Comparison of ENCODE assay signal across 9 cellular contexts in genomic region chr19:44653977-44654784, GRCh38. TPM values are rescaled to one million over a fixed set of nuclear protein-coding genes. Genes with fewer than 3 reads are reported as not detected.
DNase-seq lines count a peak whose midpoint lies in the region; ATAC-seq, FAIRE-seq and TF ChIP-seq lines count a peak whose summit lies in the region.
"Had no signal": no experiment of that assay in that cellular context is flagged by ENCODE, and none has a peak within 500 bp of the region (broad histone marks: within the 10 kb centered on the region; RNA-seq: fewer than 3 reads in every experiment).

No MANE protein-coding gene starts in this region.

- H3K36me3 ChIP-seq in heart left ventricle (peaks cover 0 to 89% (median 78%) of the 10 kb centered on the region in 9 donors), small intestine (ENCODE audit: control insufficient read depth in 2 of 2, insufficient read depth in 2 of 2, low read length in 2 of 2) (peaks cover 10 to 15% of the 10 kb centered on the region in 2 donors)

- H3K9me3 ChIP-seq in heart left ventricle (no peaks in the 10 kb centered on the region), small intestine (ENCODE audit: control insufficient read depth, low read depth) (no peaks in the 10 kb centered on the region)

- POLR2A ChIA-PET in RWPE1 (lab: Yijun Ruan, JAX; ENCODE audit: low non-redundant PET), result no interaction called here

- H3K4me3 ChIP-seq in heart left ventricle (no peak overlapping the region), small intestine (ENCODE audit: low read depth in 1 of 2, low read length in 2 of 2) (no peak overlapping the region)

- intact Hi-C loops in heart left ventricle (cut with DNase I), result loop anchor here in 2 of 10 donors (2.0 to 5.0 kb wide), 2 partner anchors 67 to 77 kb away; no protein-coding TSS in a partner anchor

- CTCF ChIA-PET in RWPE1 (lab: Yijun Ruan, JAX), result interaction anchor here (0.6 to 1.9 kb wide), 6 partner anchors 9 to 83 kb away, joined by 3 to 6 read pairs (median 5); no protein-coding TSS in a partner anchor

- H3K4me1 ChIP-seq in heart left ventricle (peaks cover 0 to 25% (median 5%) of the 10 kb centered on the region in 12 donors), small intestine (ENCODE audit: control insufficient read depth in 2 of 2, insufficient read depth in 1 of 2, low read depth in 1 of 2, low read length in 1 of 2) (no peaks in the 10 kb centered on the region)

- DNase-seq in DMS 273 (lab: John Stamatoyannopoulos, UW; ENCODE audit: unreplicated experiment), result peak; percentile 65
- DNase-seq in DMS 273 treated with DMSO at 0.1 percent for 48 hours (lab: John Stamatoyannopoulos, UW), result no peak
- DNase-seq in RWPE1 (ENCODE audit: low spot score), result peak; percentile 42
- DNase-seq in activated gamma-delta T cell treated with anti-CD3 and anti-CD28 coated beads, Interleukin-2, amount 50 U/mL, for 16 hours (ENCODE audit: low read depth), result peak; percentile 25
- peak; percentile 73 to 88 (median 76) for DNase-seq in heart left ventricle
- DNase-seq in small intestine, result peak; percentile 83
- DNase-seq in NCI-H1694 (lab: John Stamatoyannopoulos, UW), result no peak

- FAIRE-seq in small intestine (lab: Jason Lieb, UNC), result no peak
- FAIRE-seq: A204.1 had no signal

- peak; percentile 62 for TF ChIP-seq CTCF in RWPE1 (conservative IDR thresholded peaks at IDR 0.05; ENCODE audit: low read depth)
- TF ChIP-seq CTCF in heart left ventricle (IDR thresholded peaks at IDR 0.05), result peak; percentile 50 to 75 (median 68)

- no peak for TF ChIP-seq POLR2A in heart left ventricle (IDR thresholded peaks at IDR 0.05)

- peak; percentile 82 for ATAC-seq in HG02938 (IDR thresholded peaks at IDR 0.05; ENCODE audit: unreplicated experiment)
- ATAC-seq in heart left ventricle, result peak; percentile 57 to 85 (median 75)

- H3K27ac ChIP-seq in RWPE1 (peak overlapping the region; percentile 7), heart left ventricle (no peak overlapping the region), small intestine (ENCODE audit: low read depth in 1 of 2, low read length in 1 of 2) (no peak overlapping the region)

- H3K27me3 ChIP-seq in heart left ventricle (no peaks in the 10 kb centered on the region), small intestine (ENCODE audit: control insufficient read depth in 2 of 2, insufficient read depth in 2 of 2, low read length in 2 of 2) (no peaks in the 10 kb centered on the region)

- 46 to 54% (median 50%) methylated on average over 16 of the region's 16 CpGs for WGBS in heart left ventricle, 4 donors
- WGBS in small intestine, 3 donors, result 22 to 43% (median 36%) methylated on average over 14 to 16 of the region's 16 CpGs

RNA-seq across cellular contexts. Expression of gene PVR, which starts 10.5 kb away (rescaled TPM):
- 100 to 1,000 TPM in 2 of 9 donors, 10 to 100 TPM in 7; 33.7 to 140 (median 49.1) TPM for total RNA-seq in heart left ventricle
- 100 to 1,000 TPM in 1 of 2 donors, 10 to 100 TPM in 1; 34.1 to 143 TPM for polyA plus RNA-seq in heart left ventricle
- 10 to 100 TPM; 19.9 to 26.0 (median 22.2) TPM for polyA plus RNA-seq in small intestine

RNA-seq across cellular contexts. Expression of gene CEACAM19, which starts 17.1 kb away (rescaled TPM):
- 1 to 10 TPM; 1.9 to 8.3 (median 5.1) TPM for total RNA-seq in heart left ventricle
- 10 to 100 TPM in 1 of 2 donors, 1 to 10 TPM in 1; 5.1 to 12.8 TPM for polyA plus RNA-seq in heart left ventricle
- 10 to 100 TPM in 2 of 3 donors, 1 to 10 TPM in 1; 4.3 to 25.7 (median 17.4) TPM for polyA plus RNA-seq in small intestine

RNA-seq across cellular contexts. Expression of gene IGSF23, which starts 40.8 kb away (rescaled TPM):
- 1 to 10 TPM in 1 of 9 donors, under 1 TPM in 1, not detected in 7; 0.21 to 3.5 TPM for total RNA-seq in heart left ventricle
- polyA plus RNA-seq in heart left ventricle, result under 1 TPM in 1 of 2 donors, not detected in 1; 0.83 TPM
- 10 to 100 TPM in 2 of 3 donors, 1 to 10 TPM in 1; 5.8 to 54.3 (median 23.8) TPM for polyA plus RNA-seq in small intestine

RNA-seq across cellular contexts. Expression of gene CEACAM16, which starts 44.8 kb away (rescaled TPM):
- total RNA-seq in heart left ventricle, result not detected
- polyA plus RNA-seq in heart left ventricle, result not detected
- polyA plus RNA-seq in small intestine, result not detected

Comparison
In these comparisons a context has a peak if more than half of its experiments do, and no peak if none do; other contexts are left out.
1. DNase-seq: peak in DMS 273 (single experiment), RWPE1 (single experiment), activated gamma-delta T cell treated with anti-CD3 and anti-CD28 coated beads, Interleukin-2, amount 50 U/mL, for 16 hours (single experiment), heart left ventricle (5 of 5) and small intestine (single experiment); none in DMS 273 treated with DMSO at 0.1 percent for 48 hours (single experiment) and NCI-H1694 (single experiment).